Comparison of ENCODE assay signal across 1 cellular context in the genomic region with DNA sequence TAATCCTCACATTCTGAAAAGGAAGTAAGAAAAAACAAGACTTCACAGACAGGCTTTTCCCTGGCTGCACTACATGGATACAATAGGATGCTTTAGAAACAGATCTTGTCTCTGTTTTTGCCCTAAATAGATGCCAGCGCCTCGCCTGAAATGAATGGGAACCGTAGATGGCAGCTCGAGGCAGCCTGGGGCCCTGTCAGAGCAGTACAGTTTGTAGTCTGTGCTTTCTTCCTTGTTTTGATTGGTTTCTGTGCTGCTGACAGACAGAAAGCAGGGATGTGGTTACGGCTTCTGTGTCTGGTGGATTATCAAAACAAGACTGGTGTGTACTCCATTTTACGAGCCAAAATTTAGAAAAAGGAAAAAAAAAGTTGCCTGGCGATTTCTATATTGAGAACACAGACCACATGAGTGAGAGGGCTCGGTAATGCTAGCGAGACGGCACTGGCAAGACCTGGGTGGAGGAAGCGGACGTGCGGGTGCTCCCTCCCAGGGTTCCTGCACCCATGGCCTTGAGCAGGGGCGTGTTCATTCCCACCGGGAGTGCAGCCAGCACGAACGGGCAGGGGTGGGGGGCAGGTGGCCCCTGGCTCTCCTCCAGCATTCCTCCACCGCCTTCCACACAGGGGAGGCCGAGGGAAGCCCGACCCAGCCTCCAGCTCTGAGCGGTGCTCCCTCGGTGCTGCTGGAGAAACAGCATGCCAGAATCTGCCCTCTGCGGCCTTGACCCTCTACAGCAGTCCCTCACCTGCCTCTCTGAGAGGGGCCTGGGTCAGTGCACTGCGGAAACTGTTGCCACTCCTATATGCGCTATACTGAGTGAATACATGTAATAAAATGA.
A peak's percentile ranks its signal among the peaks of the same experiment; 100 is the strongest.
TF ChIP-seq lines count a peak whose summit lies in the region.

No MANE protein-coding gene starts in this region.

TF ChIP-seq in GM12878, 131 proteins besides CTCF, POLR2A, EP300 and RAD21 (continued from another document and continues in another):
- TF ChIP-seq SMARCA5 (IDR thresholded peaks at IDR 0.05): 0 out of 2 replicates have a peak, but pooled peaks have one; percentile 50
- TF ChIP-seq ZNF384 (IDR thresholded peaks at IDR 0.05; ENCODE audit: borderline replicate concordance, low read depth, low read length): no peak
- TF ChIP-seq, protein P1, sequence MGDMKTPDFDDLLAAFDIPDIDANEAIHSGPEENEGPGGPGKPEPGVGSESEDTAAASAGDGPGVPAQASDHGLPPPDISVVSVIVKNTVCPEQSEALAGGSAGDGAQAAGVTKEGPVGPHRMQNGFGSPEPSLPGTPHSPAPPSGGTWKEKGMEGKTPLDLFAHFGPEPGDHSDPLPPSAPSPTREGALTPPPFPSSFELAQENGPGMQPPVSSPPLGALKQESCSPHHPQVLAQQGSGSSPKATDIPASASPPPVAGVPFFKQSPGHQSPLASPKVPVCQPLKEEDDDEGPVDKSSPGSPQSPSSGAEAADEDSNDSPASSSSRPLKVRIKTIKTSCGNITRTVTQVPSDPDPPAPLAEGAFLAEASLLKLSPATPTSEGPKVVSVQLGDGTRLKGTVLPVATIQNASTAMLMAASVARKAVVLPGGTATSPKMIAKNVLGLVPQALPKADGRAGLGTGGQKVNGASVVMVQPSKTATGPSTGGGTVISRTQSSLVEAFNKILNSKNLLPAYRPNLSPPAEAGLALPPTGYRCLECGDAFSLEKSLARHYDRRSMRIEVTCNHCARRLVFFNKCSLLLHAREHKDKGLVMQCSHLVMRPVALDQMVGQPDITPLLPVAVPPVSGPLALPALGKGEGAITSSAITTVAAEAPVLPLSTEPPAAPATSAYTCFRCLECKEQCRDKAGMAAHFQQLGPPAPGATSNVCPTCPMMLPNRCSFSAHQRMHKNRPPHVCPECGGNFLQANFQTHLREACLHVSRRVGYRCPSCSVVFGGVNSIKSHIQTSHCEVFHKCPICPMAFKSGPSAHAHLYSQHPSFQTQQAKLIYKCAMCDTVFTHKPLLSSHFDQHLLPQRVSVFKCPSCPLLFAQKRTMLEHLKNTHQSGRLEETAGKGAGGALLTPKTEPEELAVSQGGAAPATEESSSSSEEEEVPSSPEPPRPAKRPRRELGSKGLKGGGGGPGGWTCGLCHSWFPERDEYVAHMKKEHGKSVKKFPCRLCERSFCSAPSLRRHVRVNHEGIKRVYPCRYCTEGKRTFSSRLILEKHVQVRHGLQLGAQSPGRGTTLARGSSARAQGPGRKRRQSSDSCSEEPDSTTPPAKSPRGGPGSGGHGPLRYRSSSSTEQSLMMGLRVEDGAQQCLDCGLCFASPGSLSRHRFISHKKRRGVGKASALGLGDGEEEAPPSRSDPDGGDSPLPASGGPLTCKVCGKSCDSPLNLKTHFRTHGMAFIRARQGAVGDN (IDR thresholded peaks at IDR 0.05): peak; percentile 78
- no peak for TF ChIP-seq PML (IDR thresholded peaks at IDR 0.05; ENCODE audit: low read length)
- 0 out of 2 replicates have a peak, but pooled peaks have one; percentile 7 for TF ChIP-seq MEF2A (IDR thresholded peaks at IDR 0.05; ENCODE audit: insufficient read depth, low read depth, low read length)
- TF ChIP-seq SIX5 (IDR thresholded peaks at IDR 0.05; ENCODE audit: low read depth, low read length, severe bottlenecking): no peak
- TF ChIP-seq FOXM1 (IDR thresholded peaks at IDR 0.05; ENCODE audit: low read depth, low read length): no peak
- peak; percentile 42; the same call in 1 of the 2 replicates for TF ChIP-seq EED (IDR thresholded peaks at IDR 0.05; ENCODE audit: low read depth)
- peak; percentile 55; the same call in 1 of the 2 replicates for TF ChIP-seq DPF2 (IDR thresholded peaks at IDR 0.05)
- TF ChIP-seq, protein P2, sequence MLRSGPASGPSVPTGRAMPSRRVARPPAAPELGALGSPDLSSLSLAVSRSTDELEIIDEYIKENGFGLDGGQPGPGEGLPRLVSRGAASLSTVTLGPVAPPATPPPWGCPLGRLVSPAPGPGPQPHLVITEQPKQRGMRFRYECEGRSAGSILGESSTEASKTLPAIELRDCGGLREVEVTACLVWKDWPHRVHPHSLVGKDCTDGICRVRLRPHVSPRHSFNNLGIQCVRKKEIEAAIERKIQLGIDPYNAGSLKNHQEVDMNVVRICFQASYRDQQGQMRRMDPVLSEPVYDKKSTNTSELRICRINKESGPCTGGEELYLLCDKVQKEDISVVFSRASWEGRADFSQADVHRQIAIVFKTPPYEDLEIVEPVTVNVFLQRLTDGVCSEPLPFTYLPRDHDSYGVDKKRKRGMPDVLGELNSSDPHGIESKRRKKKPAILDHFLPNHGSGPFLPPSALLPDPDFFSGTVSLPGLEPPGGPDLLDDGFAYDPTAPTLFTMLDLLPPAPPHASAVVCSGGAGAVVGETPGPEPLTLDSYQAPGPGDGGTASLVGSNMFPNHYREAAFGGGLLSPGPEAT (IDR thresholded peaks at IDR 0.05; ENCODE audit: low read depth): 0 out of 2 replicates have a peak, but pooled peaks have one; percentile 56
- TF ChIP-seq WRNIP1 (IDR thresholded peaks at IDR 0.05; ENCODE audit: borderline replicate concordance, low read depth, low read length): no peak
- TF ChIP-seq, protein P3, sequence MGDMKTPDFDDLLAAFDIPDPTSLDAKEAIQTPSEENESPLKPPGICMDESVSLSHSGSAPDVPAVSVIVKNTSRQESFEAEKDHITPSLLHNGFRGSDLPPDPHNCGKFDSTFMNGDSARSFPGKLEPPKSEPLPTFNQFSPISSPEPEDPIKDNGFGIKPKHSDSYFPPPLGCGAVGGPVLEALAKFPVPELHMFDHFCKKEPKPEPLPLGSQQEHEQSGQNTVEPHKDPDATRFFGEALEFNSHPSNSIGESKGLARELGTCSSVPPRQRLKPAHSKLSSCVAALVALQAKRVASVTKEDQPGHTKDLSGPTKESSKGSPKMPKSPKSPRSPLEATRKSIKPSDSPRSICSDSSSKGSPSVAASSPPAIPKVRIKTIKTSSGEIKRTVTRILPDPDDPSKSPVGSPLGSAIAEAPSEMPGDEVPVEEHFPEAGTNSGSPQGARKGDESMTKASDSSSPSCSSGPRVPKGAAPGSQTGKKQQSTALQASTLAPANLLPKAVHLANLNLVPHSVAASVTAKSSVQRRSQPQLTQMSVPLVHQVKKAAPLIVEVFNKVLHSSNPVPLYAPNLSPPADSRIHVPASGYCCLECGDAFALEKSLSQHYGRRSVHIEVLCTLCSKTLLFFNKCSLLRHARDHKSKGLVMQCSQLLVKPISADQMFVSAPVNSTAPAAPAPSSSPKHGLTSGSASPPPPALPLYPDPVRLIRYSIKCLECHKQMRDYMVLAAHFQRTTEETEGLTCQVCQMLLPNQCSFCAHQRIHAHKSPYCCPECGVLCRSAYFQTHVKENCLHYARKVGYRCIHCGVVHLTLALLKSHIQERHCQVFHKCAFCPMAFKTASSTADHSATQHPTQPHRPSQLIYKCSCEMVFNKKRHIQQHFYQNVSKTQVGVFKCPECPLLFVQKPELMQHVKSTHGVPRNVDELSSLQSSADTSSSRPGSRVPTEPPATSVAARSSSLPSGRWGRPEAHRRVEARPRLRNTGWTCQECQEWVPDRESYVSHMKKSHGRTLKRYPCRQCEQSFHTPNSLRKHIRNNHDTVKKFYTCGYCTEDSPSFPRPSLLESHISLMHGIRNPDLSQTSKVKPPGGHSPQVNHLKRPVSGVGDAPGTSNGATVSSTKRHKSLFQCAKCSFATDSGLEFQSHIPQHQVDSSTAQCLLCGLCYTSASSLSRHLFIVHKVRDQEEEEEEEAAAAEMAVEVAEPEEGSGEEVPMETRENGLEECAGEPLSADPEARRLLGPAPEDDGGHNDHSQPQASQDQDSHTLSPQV (IDR thresholded peaks at IDR 0.05): no peak
- TF ChIP-seq BMI1 (IDR thresholded peaks at IDR 0.05; ENCODE audit: borderline replicate concordance): no peak
- no peak for TF ChIP-seq MEF2B (IDR thresholded peaks at IDR 0.05; ENCODE audit: partially characterized antibody, poor library complexity, severe bottlenecking)
- TF ChIP-seq POLR2AphosphoS2 (IDR thresholded peaks at IDR 0.05; ENCODE audit: low read depth, low read length): no peak
- TF ChIP-seq PAX5 (IDR thresholded peaks at IDR 0.05; ENCODE audit: borderline replicate concordance, low read depth, low read length): no peak
- TF ChIP-seq KAT2A (conservative IDR thresholded peaks at IDR 0.05; ENCODE audit: control insufficient read depth, low read depth, low read length): no peak
- TF ChIP-seq LARP7 (IDR thresholded peaks at IDR 0.05): peak; percentile 65
- TF ChIP-seq, protein P4, sequence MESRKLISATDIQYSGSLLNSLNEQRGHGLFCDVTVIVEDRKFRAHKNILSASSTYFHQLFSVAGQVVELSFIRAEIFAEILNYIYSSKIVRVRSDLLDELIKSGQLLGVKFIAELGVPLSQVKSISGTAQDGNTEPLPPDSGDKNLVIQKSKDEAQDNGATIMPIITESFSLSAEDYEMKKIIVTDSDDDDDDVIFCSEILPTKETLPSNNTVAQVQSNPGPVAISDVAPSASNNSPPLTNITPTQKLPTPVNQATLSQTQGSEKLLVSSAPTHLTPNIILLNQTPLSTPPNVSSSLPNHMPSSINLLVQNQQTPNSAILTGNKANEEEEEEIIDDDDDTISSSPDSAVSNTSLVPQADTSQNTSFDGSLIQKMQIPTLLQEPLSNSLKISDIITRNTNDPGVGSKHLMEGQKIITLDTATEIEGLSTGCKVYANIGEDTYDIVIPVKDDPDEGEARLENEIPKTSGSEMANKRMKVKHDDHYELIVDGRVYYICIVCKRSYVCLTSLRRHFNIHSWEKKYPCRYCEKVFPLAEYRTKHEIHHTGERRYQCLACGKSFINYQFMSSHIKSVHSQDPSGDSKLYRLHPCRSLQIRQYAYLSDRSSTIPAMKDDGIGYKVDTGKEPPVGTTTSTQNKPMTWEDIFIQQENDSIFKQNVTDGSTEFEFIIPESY (IDR thresholded peaks at IDR 0.05): no peak
- no peak for TF ChIP-seq ZSCAN29 (IDR thresholded peaks at IDR 0.05)
- TF ChIP-seq CHD2 (IDR thresholded peaks at IDR 0.05; ENCODE audit: borderline replicate concordance, low read depth, low read length): peak; percentile 23; the same call in 1 of the 2 replicates
- peak; percentile 56; the same call in 1 of the 2 replicates for TF ChIP-seq TAF1 (IDR thresholded peaks at IDR 0.05; ENCODE audit: borderline replicate concordance, low read depth, low read length)
- no peak for TF ChIP-seq ZNF622 (IDR thresholded peaks at IDR 0.05)
- TF ChIP-seq CEBPB (IDR thresholded peaks at IDR 0.05; ENCODE audit: borderline replicate concordance in 1 of 2, low read depth in 2 of 2, low read length in 2 of 2): no peak
- TF ChIP-seq, protein P5, sequence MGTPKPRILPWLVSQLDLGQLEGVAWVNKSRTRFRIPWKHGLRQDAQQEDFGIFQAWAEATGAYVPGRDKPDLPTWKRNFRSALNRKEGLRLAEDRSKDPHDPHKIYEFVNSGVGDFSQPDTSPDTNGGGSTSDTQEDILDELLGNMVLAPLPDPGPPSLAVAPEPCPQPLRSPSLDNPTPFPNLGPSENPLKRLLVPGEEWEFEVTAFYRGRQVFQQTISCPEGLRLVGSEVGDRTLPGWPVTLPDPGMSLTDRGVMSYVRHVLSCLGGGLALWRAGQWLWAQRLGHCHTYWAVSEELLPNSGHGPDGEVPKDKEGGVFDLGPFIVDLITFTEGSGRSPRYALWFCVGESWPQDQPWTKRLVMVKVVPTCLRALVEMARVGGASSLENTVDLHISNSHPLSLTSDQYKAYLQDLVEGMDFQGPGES (IDR thresholded peaks at IDR 0.05): no peak
- no peak for TF ChIP-seq SMAD1 (IDR thresholded peaks at IDR 0.05; ENCODE audit: low read depth, partially characterized antibody)
- no peak for TF ChIP-seq NR2F1 (conservative IDR thresholded peaks at IDR 0.05)
- TF ChIP-seq GATAD2B (conservative IDR thresholded peaks at IDR 0.05; ENCODE audit: low read depth): 0 out of 2 replicates have a peak, but pooled peaks have one; percentile 29
- TF ChIP-seq CBX3 (IDR thresholded peaks at IDR 0.05; ENCODE audit: borderline replicate concordance, low read depth): no peak
- TF ChIP-seq PAX8 (IDR thresholded peaks at IDR 0.05): no peak
- TF ChIP-seq RUNX3 (IDR thresholded peaks at IDR 0.05; ENCODE audit: low read length): peak; percentile 84
- TF ChIP-seq, protein P6, sequence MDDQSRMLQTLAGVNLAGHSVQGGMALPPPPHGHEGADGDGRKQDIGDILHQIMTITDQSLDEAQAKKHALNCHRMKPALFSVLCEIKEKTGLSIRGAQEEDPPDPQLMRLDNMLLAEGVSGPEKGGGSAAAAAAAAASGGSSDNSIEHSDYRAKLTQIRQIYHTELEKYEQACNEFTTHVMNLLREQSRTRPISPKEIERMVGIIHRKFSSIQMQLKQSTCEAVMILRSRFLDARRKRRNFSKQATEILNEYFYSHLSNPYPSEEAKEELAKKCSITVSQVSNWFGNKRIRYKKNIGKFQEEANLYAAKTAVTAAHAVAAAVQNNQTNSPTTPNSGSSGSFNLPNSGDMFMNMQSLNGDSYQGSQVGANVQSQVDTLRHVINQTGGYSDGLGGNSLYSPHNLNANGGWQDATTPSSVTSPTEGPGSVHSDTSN (IDR thresholded peaks at IDR 0.05; ENCODE audit: insufficient replicate concordance, low read depth, low read length): peak; percentile 67
- peak; percentile 57; the same call in 1 of the 2 replicates for TF ChIP-seq ASH2L (IDR thresholded peaks at IDR 0.05; ENCODE audit: borderline replicate concordance, low read depth)
- no peak for TF ChIP-seq EGR1 (IDR thresholded peaks at IDR 0.05; ENCODE audit: borderline replicate concordance in 1 of 2, low read depth in 2 of 2, low read length in 2 of 2)
- no peak for TF ChIP-seq TCF12 (IDR thresholded peaks at IDR 0.05; ENCODE audit: low read depth, low read length)
- peak; percentile 98 for TF ChIP-seq NFXL1 (IDR thresholded peaks at IDR 0.05; ENCODE audit: borderline replicate concordance)
- TF ChIP-seq, protein P7, sequence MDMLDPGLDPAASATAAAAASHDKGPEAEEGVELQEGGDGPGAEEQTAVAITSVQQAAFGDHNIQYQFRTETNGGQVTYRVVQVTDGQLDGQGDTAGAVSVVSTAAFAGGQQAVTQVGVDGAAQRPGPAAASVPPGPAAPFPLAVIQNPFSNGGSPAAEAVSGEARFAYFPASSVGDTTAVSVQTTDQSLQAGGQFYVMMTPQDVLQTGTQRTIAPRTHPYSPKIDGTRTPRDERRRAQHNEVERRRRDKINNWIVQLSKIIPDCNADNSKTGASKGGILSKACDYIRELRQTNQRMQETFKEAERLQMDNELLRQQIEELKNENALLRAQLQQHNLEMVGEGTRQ (IDR thresholded peaks at IDR 0.05; ENCODE audit: borderline replicate concordance, low read depth, low read length): no peak
- TF ChIP-seq, protein P8, sequence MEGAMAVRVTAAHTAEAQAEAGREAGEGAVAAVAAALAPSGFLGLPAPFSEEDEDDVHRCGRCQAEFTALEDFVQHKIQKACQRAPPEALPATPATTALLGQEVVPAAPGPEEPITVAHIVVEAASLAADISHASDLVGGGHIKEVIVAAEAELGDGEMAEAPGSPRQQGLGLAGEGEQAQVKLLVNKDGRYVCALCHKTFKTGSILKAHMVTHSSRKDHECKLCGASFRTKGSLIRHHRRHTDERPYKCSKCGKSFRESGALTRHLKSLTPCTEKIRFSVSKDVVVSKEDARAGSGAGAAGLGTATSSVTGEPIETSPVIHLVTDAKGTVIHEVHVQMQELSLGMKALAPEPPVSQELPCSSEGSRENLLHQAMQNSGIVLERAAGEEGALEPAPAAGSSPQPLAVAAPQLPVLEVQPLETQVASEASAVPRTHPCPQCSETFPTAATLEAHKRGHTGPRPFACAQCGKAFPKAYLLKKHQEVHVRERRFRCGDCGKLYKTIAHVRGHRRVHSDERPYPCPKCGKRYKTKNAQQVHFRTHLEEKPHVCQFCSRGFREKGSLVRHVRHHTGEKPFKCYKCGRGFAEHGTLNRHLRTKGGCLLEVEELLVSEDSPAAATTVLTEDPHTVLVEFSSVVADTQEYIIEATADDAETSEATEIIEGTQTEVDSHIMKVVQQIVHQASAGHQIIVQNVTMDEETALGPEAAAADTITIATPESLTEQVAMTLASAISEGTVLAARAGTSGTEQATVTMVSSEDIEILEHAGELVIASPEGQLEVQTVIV (IDR thresholded peaks at IDR 0.05; ENCODE audit: borderline replicate concordance, partially characterized antibody): no peak
- peak; percentile 62 for TF ChIP-seq CBFB (IDR thresholded peaks at IDR 0.05; ENCODE audit: low read depth)
